In genomic region chr11:112504056-112504455, GRCh38 we compare ENCODE assay signal across 23 cellular contexts.
"Had no signal": no experiment of that assay in that cellular context is flagged by ENCODE, and none has a peak within 500 bp of the region (broad histone marks: within the 10 kb centered on the region; RNA-seq: fewer than 3 reads in every experiment).

No MANE protein-coding gene starts in this region.

- H3K4me3 ChIP-seq: ascending aorta, colonic mucosa, dorsolateral prefrontal cortex, esophagus muscularis mucosa, gastroesophageal sphincter, thyroid gland had no signal

- H3K4me1 Mint-ChIP-seq: central memory CD8-positive, alpha-beta T cell; memory B cell; naive B cell had no signal

- DNase-seq: activated CD4-positive, alpha-beta T cell treated with anti-CD3 and anti-CD28 coated beads for 1 hour; activated CD4-positive, alpha-beta T cell treated with anti-CD3 and anti-CD28 coated beads, Interleukin-2, amount 50 U/mL, for 1 hour; activated T-cell treated with anti-CD3 and anti-CD28 coated beads, Interleukin-2, amount 50 U/mL, for 1 hour; colonic mucosa; dorsolateral prefrontal cortex; effector memory CD8-positive, alpha-beta T cell; head of caudate nucleus; hypothalamus; left colon; naive B cell; nucleus accumbens; right cardiac atrium; stimulated activated CD4-positive, alpha-beta T cell treated with anti-CD3 and anti-CD28 coated beads, Interleukin-12 subunit alpha, Interleukin-12 subunit beta, amount 100 ng/mL, for 4 hours; substantia nigra; thyroid gland had no signal

- H3K36me3 Mint-ChIP-seq: activated naive CD4-positive, alpha-beta T cell treated with anti-CD3 and anti-CD28 coated beads, Interleukin-2, amount 50 U/mL, for 72 hours; memory B cell; naive B cell had no signal

- H3K9me3 ChIP-seq: ascending aorta, colonic mucosa, esophagus muscularis mucosa, gastroesophageal sphincter, thyroid gland had no signal

- H3K9me3 Mint-ChIP-seq: activated naive CD4-positive, alpha-beta T cell treated with anti-CD3 and anti-CD28 coated beads, Interleukin-2, amount 50 U/mL, for 72 hours; central memory CD8-positive, alpha-beta T cell; effector memory CD8-positive, alpha-beta T cell; memory B cell; stimulated activated naive CD8-positive, alpha-beta T cell treated with anti-CD3 and anti-CD28 coated beads, Interleukin-15, Interleukin-2, amounts not matched to agents 100 ng/mL and 50 ng/mL, for 24 hours had no signal

- H3K36me3 ChIP-seq: ascending aorta, colonic mucosa, esophagus muscularis mucosa, gastroesophageal sphincter, thyroid gland had no signal

- ATAC-seq: activated naive CD4-positive, alpha-beta T cell treated with anti-CD3 and anti-CD28 coated beads, Interleukin-2, amount 50 U/mL, for 72 hours; effector memory CD8-positive, alpha-beta T cell; gastroesophageal sphincter; left colon; right cardiac atrium had no signal

- H3K4me3 Mint-ChIP-seq: central memory CD8-positive, alpha-beta T cell; effector memory CD8-positive, alpha-beta T cell; memory B cell; naive B cell; stimulated activated naive CD8-positive, alpha-beta T cell treated with anti-CD3 and anti-CD28 coated beads, Interleukin-15, Interleukin-2, amounts not matched to agents 100 ng/mL and 50 ng/mL, for 24 hours had no signal

- H3K27me3 ChIP-seq: ascending aorta, colonic mucosa, dorsolateral prefrontal cortex, esophagus muscularis mucosa, gastroesophageal sphincter, thyroid gland had no signal

- H3K4me1 ChIP-seq: ascending aorta, colonic mucosa, esophagus muscularis mucosa, gastroesophageal sphincter, parathyroid adenoma, thyroid gland had no signal

- H3K27ac Mint-ChIP-seq: activated naive CD4-positive, alpha-beta T cell treated with anti-CD3 and anti-CD28 coated beads, Interleukin-2, amount 50 U/mL, for 72 hours; effector memory CD8-positive, alpha-beta T cell; memory B cell; stimulated activated naive CD8-positive, alpha-beta T cell treated with anti-CD3 and anti-CD28 coated beads, Interleukin-15, Interleukin-2, amounts not matched to agents 100 ng/mL and 50 ng/mL, for 24 hours had no signal
